8 cellular contexts compared by ENCODE assay signal in genomic region chr19:11558881-11559828, GRCh38. TPM values are rescaled to one million over a fixed set of nuclear protein-coding genes. Genes with fewer than 3 reads are reported as not detected.
DNase-seq lines count a peak whose midpoint lies in the region; ATAC-seq, FAIRE-seq and TF ChIP-seq lines count a peak whose summit lies in the region.

TSS of gene ELOF1 (minus strand) at chr19:11559230. CDS start at chr19:11554347, 4,883 bp downstream.

- TF ChIP-seq CTCF in HCT116 (IDR thresholded peaks at IDR 0.05 in 2 of 3, conservative IDR thresholded peaks at IDR 0.05 in 1 of 3; ENCODE audit: borderline replicate concordance in 1 of 3, insufficient read depth in 1 of 3, low read depth in 2 of 3, low read length in 2 of 3), result peak in 2 of 3 experiments; percentile 7 to 28; a peak in 1 of 6 replicates

- RAD21 ChIA-PET in HCT116 (lab: Charles Lee; ENCODE audit: low non-redundant PET in 1 of 2, low total read pairs in 2 of 2, uncharacterized antibody in 2 of 2, unreplicated experiment in 2 of 2), result interaction anchor here in 1 of 2 experiments (0.7 kb wide), 1 partner anchor 8 kb away, joined by 4 read pairs; no protein-coding TSS in a partner anchor

- no peak for TF ChIP-seq RAD21 in HCT116 (IDR thresholded peaks at IDR 0.05; ENCODE audit: low read depth)

- H3K27ac ChIP-seq in HCT116 (ENCODE audit: low read depth, low read length) (peak within 1 kb of the TSS; percentile 57), subcutaneous abdominal adipose tissue (ENCODE audit: low read depth, low read length) (peak within 1 kb of the TSS; percentile 67)

- H3K4me2 ChIP-seq in HCT116 (ENCODE audit: low read length), result peak within 1 kb of the TSS; percentile 84

- CTCF ChIA-PET in HCT116 (lab: Charles Lee), result interaction anchor here (0.7 to 1.9 kb wide), 7 partner anchors 12 to 124 kb away, joined by 3 to 8 read pairs (median 4); partner anchors contain the start of genes ECSIT, ODAD3 and PRKCSH

- peaks cover 0 to 17% of the 10 kb centered on the region in 2 experiments; a peak in 2 of 4 replicates for H3K4me1 ChIP-seq in HCT116 (ENCODE audit: control insufficient read depth in 1 of 2, insufficient read depth in 2 of 2, low read length in 2 of 2)
- H3K4me1 ChIP-seq in neuron (ENCODE audit: insufficient read depth, low read length), result peaks cover 9% of the 10 kb centered on the region
- H3K4me1 ChIP-seq in subcutaneous abdominal adipose tissue (ENCODE audit: control insufficient read depth in 5 of 5, insufficient read depth in 5 of 5, low read length in 5 of 5), result peaks cover 3 to 29% (median 28%) of the 10 kb centered on the region in 5 donors

- in situ Hi-C loops in SK-MEL-5 (cut with HindIII; ENCODE audit: low pct_unique_long_range_greater_than_20kb, low sequenced_read_pairs), result no loop called here

- DNase-seq in HCT116 (ENCODE audit: low read depth, low spot score) (peak; percentile 97), MV-4-11 (lab: John Stamatoyannopoulos, UW) (peak; percentile 99), SK-MEL-5 (ENCODE audit: low read depth, low spot score) (peak; percentile 96), foreskin melanocyte (peak; percentile 95)
- DNase-seq in activated naive CD4-positive, alpha-beta T cell treated with Interleukin-2 at 50 U/mL for 16 hours, result peak; percentile 96

- H3K36me3 ChIP-seq in HCT116 (ENCODE audit: control insufficient read depth in 1 of 2, insufficient read depth in 2 of 2, low read length in 2 of 2) (peaks cover 5 to 15% of the 10 kb centered on the region in 2 experiments; a peak in 2 of 4 replicates), neuron (ENCODE audit: insufficient read depth, low read length) (peaks cover 8% of the 10 kb centered on the region), subcutaneous abdominal adipose tissue (ENCODE audit: control insufficient read depth in 5 of 5, insufficient read depth in 5 of 5, low read length in 5 of 5) (peaks cover 0 to 17% (median 15%) of the 10 kb centered on the region in 5 donors)

- H2AFZ ChIP-seq in HCT116 (ENCODE audit: low read depth, low read length, poor library complexity, severe bottlenecking), result peak within 1 kb of the TSS; percentile 85
- H2AFZ ChIP-seq in neuron (ENCODE audit: low read depth, low read length), result no peak within 1 kb of the TSS

- no peaks in the 10 kb centered on the region for H4K20me1 ChIP-seq in HCT116 (ENCODE audit: insufficient read depth)

- H3K4me3 ChIP-seq in HCT116 (replicated peaks in 1 of 2; ENCODE audit: low read depth in 1 of 2, low read length in 2 of 2) (peak within 1 kb of the TSS; percentile 85 to 94), neuron (ENCODE audit: low read length) (peak within 1 kb of the TSS; percentile 74), subcutaneous abdominal adipose tissue (ENCODE audit: low read depth in 1 of 5, low read length in 5 of 5) (peak within 1 kb of the TSS; percentile 84 to 97 (median 93))

- TSS peak; percentile 95 for BruUV-seq in HCT116 (replicated peaks; lab: Mats Ljungman, UMichigan)

- H3K79me2 ChIP-seq in HCT116 (ENCODE audit: insufficient read depth, low read length), result peaks cover 49% of the 10 kb centered on the region

- TF ChIP-seq POLR2A in HCT116 (IDR thresholded peaks at IDR 0.05; ENCODE audit: borderline replicate concordance, extremely low read depth, insufficient read depth, insufficient read length), result peak; percentile 92

- peak; percentile 94 for ATAC-seq in HCT116

- no peaks in the 10 kb centered on the region for H3K27me3 ChIP-seq in HCT116 (ENCODE audit: insufficient read depth, low read length)
- H3K27me3 ChIP-seq in neuron (ENCODE audit: insufficient read depth, low read length), result no peaks in the 10 kb centered on the region
- no peaks in the 10 kb centered on the region for H3K27me3 ChIP-seq in subcutaneous abdominal adipose tissue (ENCODE audit: control insufficient read depth in 5 of 5, insufficient read depth in 4 of 5, low read length in 5 of 5)

- FAIRE-seq in G401.6 (lab: Jason Lieb, UNC), result peak; percentile 94

- H3K9ac ChIP-seq in HCT116 (ENCODE audit: low read length) (peak within 1 kb of the TSS; percentile 78), subcutaneous abdominal adipose tissue (ENCODE audit: low read length in 5 of 5) (peak within 1 kb of the TSS; percentile 83 to 95 (median 88))

- intact Hi-C loops in HCT116 (cut with micrococcal nuclease), result loop anchor here (5.0 kb wide), 1 partner anchor 428 kb away; no protein-coding TSS in a partner anchor

- H3K9me3 ChIP-seq in HCT116 (ENCODE audit: control insufficient read depth in 1 of 2, insufficient read depth in 1 of 2, low read depth in 1 of 2, low read length in 2 of 2) (no peaks in the 10 kb centered on the region), neuron (ENCODE audit: low read length) (no peaks in the 10 kb centered on the region), subcutaneous abdominal adipose tissue (ENCODE audit: control insufficient read depth in 5 of 5, low read length in 5 of 5) (no peaks in the 10 kb centered on the region)

- POLR2A ChIA-PET in HCT116 (lab: Charles Lee), result interaction anchor here (0.9 to 1.3 kb wide), 9 partner anchors 10 to 181 kb away, joined by 3 to 9 read pairs (median 3); partner anchors contain the start of genes ECSIT and RGL3

- no peaks in the 10 kb centered on the region for H3K9me2 ChIP-seq in HCT116 (ENCODE audit: insufficient read depth)

TF ChIP-seq in HCT116, 20 proteins besides CTCF, POLR2A, EP300 and RAD21:
- TF ChIP-seq SP1 (IDR thresholded peaks at IDR 0.05; ENCODE audit: low read depth) (no peak), ELF1 (IDR thresholded peaks at IDR 0.05; ENCODE audit: borderline replicate concordance, low read depth) (no peak; the same call in 1 of the 2 replicates), TCF7L2 (IDR thresholded peaks at IDR 0.05; ENCODE audit: borderline replicate concordance, extremely low read depth, insufficient read depth, insufficient read length) (peak; percentile 28), POLR2AphosphoS5 (IDR thresholded peaks at IDR 0.05; ENCODE audit: low read depth, low read length) (peak; percentile 94), ZFX (IDR thresholded peaks at IDR 0.05) (0 out of 2 replicates have a peak, but pooled peaks have one; percentile 9), SIN3A (IDR thresholded peaks at IDR 0.05; ENCODE audit: low read depth) (peak; percentile 85), CBX3 (IDR thresholded peaks at IDR 0.05; ENCODE audit: low read depth) (no peak), EGR1 (IDR thresholded peaks at IDR 0.05; ENCODE audit: low read depth) (peak; percentile 81), FOSL1 (IDR thresholded peaks at IDR 0.05; ENCODE audit: low read depth) (no peak), ZNF274 (IDR thresholded peaks at IDR 0.05; ENCODE audit: low read depth, low read length) (no peak), JUND (IDR thresholded peaks at IDR 0.05) (no peak), EZH2 (IDR thresholded peaks at IDR 0.05) (no peak), MAX (IDR thresholded peaks at IDR 0.05) (peak; percentile 43; the same call in 1 of the 2 replicates), CEBPB (IDR thresholded peaks at IDR 0.05; ENCODE audit: low read depth) (no peak)

RNA-seq across cellular contexts. Expression of gene ELOF1, which starts in this region (rescaled TPM):
- total RNA-seq in HCT116 (2021; ENCODE audit: unreplicated experiment), result 74.5 TPM
- polyA plus RNA-seq in HCT116 (2012), result 49.0 and 58.0 TPM in 2 replicates
- 34.5 and 44.1 TPM in 2 replicates for total RNA-seq in SK-MEL-5 (2014; rRNA removed; shearing (Covaris generic))
- 44.1 and 61.9 TPM in 2 replicates for polyA plus RNA-seq in SK-MEL-5 (2015; cell fraction: cytosol; rRNA removed)
- 20.9 and 23.6 TPM in 2 replicates for polyA plus RNA-seq in SK-MEL-5 (2015; cell fraction: nucleus; rRNA removed)

Comparison
In these comparisons a context has a peak if more than half of its experiments do, and no peak if none do; other contexts are left out.
1. Peak in every context shown above with its lines: DNase-seq, ATAC-seq, H3K4me3 ChIP-seq and H3K27ac ChIP-seq.